26 cellular contexts compared by ENCODE assay signal in genomic region chr18:73381361-73382031, GRCh38.
"Had no signal": no experiment of that assay in that cellular context is flagged by ENCODE, and none has a peak within 500 bp of the region (broad histone marks: within the 10 kb centered on the region; RNA-seq: fewer than 3 reads in every experiment).

No MANE protein-coding gene starts in this region.

- DNase-seq: activated B cell treated with CpG ODN at 0.5 μM for 24 hours; activated CD4-positive, alpha-beta T cell treated with anti-CD3 and anti-CD28 coated beads for 1 hour; activated CD4-positive, alpha-beta T cell treated with anti-CD3 and anti-CD28 coated beads, Interleukin-2, amount 10 ng/mL, durations not matched to agents 24 days and 14 days; activated CD4-positive, alpha-beta T cell treated with anti-CD3 and anti-CD28 coated beads, Interleukin-2, amount 50 U/mL, for 48 hours; activated CD8-positive, alpha-beta memory T cell treated with anti-CD3 and anti-CD28 coated beads, Interleukin-2, amount 10 ng/mL, durations not matched to agents 7 days and 5 days; activated effector memory CD4-positive, alpha-beta T cell treated with anti-CD3 and anti-CD28 coated beads, Interleukin-2, amount 50 U/mL, for 16 hours; activated naive CD4-positive, alpha-beta T cell treated with Interleukin-2 at 50 U/mL for 16 hours; activated naive CD8-positive, alpha-beta T cell treated with anti-CD3 and anti-CD28 coated beads, Interleukin-2, amount 50 U/mL, for 24 hours; activated T-cell treated with anti-CD3 and anti-CD28 coated beads, Interleukin-2, amount 50 U/mL, for 24 hours; caudate nucleus; colonic mucosa; NCI-H146; NCI-H187 treated with DMSO at 0.1 percent for 48 hours; NCI-H2171; NCI-H226; NCI-H526 treated with DMSO at 0.1 percent for 48 hours; NCI-H82; NK-92 treated with Interleukin-12 subunit alpha and Interleukin-12 subunit beta, amount 100 ng/mL, for 24 hours; Peyer's patch; SHP77 treated with DMSO at 0.1 percent for 48 hours; T-helper 2 cell; T1000 had no signal

- H3K4me2 ChIP-seq: KMS-11 had no signal

- H3K27ac ChIP-seq: brain microvascular endothelial cell, colonic mucosa, KMS-11, Peyer's patch had no signal

- H3K4me1 ChIP-seq: colonic mucosa, Peyer's patch had no signal

- FAIRE-seq: TTC549 had no signal

- ATAC-seq: activated CD8-positive, alpha-beta memory T cell treated with anti-CD3 and anti-CD28 coated beads, Interleukin-2, amount 10 ng/mL, durations not matched to agents 7 days and 5 days; activated naive CD4-positive, alpha-beta T cell treated with anti-CD3 and anti-CD28 coated beads, Interleukin-2, amount 50 U/mL, for 72 hours; activated naive CD8-positive, alpha-beta T cell treated with anti-CD3 and anti-CD28 coated beads, Interleukin-2, amount 50 U/mL, for 24 hours had no signal

- H3K36me3 ChIP-seq: brain microvascular endothelial cell, colonic mucosa, Peyer's patch had no signal

- H3K9me3 ChIP-seq: colonic mucosa, Peyer's patch had no signal

- H3K4me3 ChIP-seq: colonic mucosa, Peyer's patch had no signal

- H3K27me3 ChIP-seq: brain microvascular endothelial cell, colonic mucosa, Peyer's patch had no signal

- H3K9ac ChIP-seq: KMS-11 had no signal
